In the genomic region with DNA sequence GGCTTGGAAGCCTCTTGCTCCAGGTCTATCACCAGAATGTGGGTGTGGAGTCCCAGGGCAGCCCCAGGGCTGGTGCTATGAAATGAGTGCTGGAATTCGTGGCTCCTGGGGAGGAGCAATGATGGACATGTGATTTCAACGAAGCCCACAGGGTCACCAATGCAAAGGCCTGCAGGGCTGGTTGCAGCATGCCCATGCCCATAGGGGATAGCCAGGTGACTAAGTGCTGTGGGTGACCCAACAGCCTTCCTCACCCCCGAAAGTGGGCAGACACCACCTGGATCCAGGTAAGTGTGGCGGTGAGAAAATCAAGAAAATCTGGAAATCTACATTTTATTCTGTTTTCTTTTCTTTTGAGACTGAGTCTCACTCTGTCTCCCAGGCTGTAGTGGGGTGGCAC, we compare ENCODE assay signal across 27 cellular contexts.
"Had no signal": no experiment of that assay in that cellular context is flagged by ENCODE, and none has a peak within 500 bp of the region (broad histone marks: within the 10 kb centered on the region; RNA-seq: fewer than 3 reads in every experiment).

No MANE protein-coding gene starts in this region.

- H3K4me3 Mint-ChIP-seq: immature natural killer cell; mesothelial cell of epicardium; naive B cell; natural killer cell; stimulated activated effector memory CD8-positive, alpha-beta T cell treated with anti-CD3 and anti-CD28 coated beads, Interleukin-12 subunit alpha, Interleukin-12 subunit beta, amount 100 ng/mL, for 72 hours; stimulated activated naive CD8-positive, alpha-beta T cell treated with anti-CD3 and anti-CD28 coated beads, Interleukin-15, Interleukin-2, amounts not matched to agents 100 ng/mL and 50 ng/mL, for 24 hours had no signal

- H3K9me3 Mint-ChIP-seq: mesothelial cell of epicardium; natural killer cell; stimulated activated effector memory CD8-positive, alpha-beta T cell treated with anti-CD3 and anti-CD28 coated beads, Interleukin-12 subunit alpha, Interleukin-12 subunit beta, amount 100 ng/mL, for 72 hours; stimulated activated naive CD8-positive, alpha-beta T cell treated with anti-CD3 and anti-CD28 coated beads, Interleukin-15, Interleukin-2, amounts not matched to agents 100 ng/mL and 50 ng/mL, for 24 hours had no signal

- H3K36me3 Mint-ChIP-seq: immature natural killer cell; mesothelial cell of epicardium; naive B cell; natural killer cell; stimulated activated effector memory CD8-positive, alpha-beta T cell treated with anti-CD3 and anti-CD28 coated beads, Interleukin-12 subunit alpha, Interleukin-12 subunit beta, amount 100 ng/mL, for 72 hours had no signal

- H3K4me1 ChIP-seq: left lung, lower lobe of right lung, pancreas, prostate gland, sigmoid colon, spleen, suprapubic skin, tibial artery, upper lobe of right lung had no signal

- H3K4me3 ChIP-seq: left lung, lower lobe of right lung, pancreas, prostate gland, sigmoid colon, spleen, suprapubic skin, thoracic aorta, tibial artery, upper lobe of right lung had no signal

- H3K27ac Mint-ChIP-seq: immature natural killer cell; mesothelial cell of epicardium; naive B cell; natural killer cell; stimulated activated effector memory CD8-positive, alpha-beta T cell treated with anti-CD3 and anti-CD28 coated beads, Interleukin-12 subunit alpha, Interleukin-12 subunit beta, amount 100 ng/mL, for 72 hours; stimulated activated naive CD8-positive, alpha-beta T cell treated with anti-CD3 and anti-CD28 coated beads, Interleukin-15, Interleukin-2, amounts not matched to agents 100 ng/mL and 50 ng/mL, for 24 hours had no signal

- DNase-seq: hypothalamus; immature natural killer cell; kidney; left colon; left lung; lower lobe of right lung; mesendoderm; naive B cell; natural killer cell; pancreas; posterior cingulate gyrus; retina; right cardiac atrium; sigmoid colon; small intestine; spleen; stimulated activated CD4-positive, alpha-beta T cell treated with anti-CD3 and anti-CD28 coated beads, Interleukin-4, amount 100 ng/mL, for 24 hours; stimulated activated naive CD4-positive, alpha-beta T cell; tibial artery; trophoblast cell; upper lobe of right lung had no signal

- H3K27ac ChIP-seq: left lung, lower lobe of right lung, pancreas, prostate gland, sigmoid colon, spleen, suprapubic skin, thoracic aorta, tibial artery, upper lobe of right lung had no signal

- H3K36me3 ChIP-seq: left lung, lower lobe of right lung, pancreas, prostate gland, sigmoid colon, spleen, suprapubic skin, thoracic aorta, tibial artery, upper lobe of right lung had no signal

- H3K9me3 ChIP-seq: pancreas, prostate gland, suprapubic skin, thoracic aorta, upper lobe of right lung had no signal

- ATAC-seq: left colon; left lung; lower lobe of right lung; natural killer cell; pancreas; right cardiac atrium; stimulated activated effector memory CD8-positive, alpha-beta T cell treated with anti-CD3 and anti-CD28 coated beads, Interleukin-12 subunit alpha, Interleukin-12 subunit beta, amount 100 ng/mL, for 72 hours; upper lobe of right lung had no signal

- H3K4me1 Mint-ChIP-seq: immature natural killer cell; mesothelial cell of epicardium; naive B cell; natural killer cell; stimulated activated effector memory CD8-positive, alpha-beta T cell treated with anti-CD3 and anti-CD28 coated beads, Interleukin-12 subunit alpha, Interleukin-12 subunit beta, amount 100 ng/mL, for 72 hours had no signal

- H3K27me3 ChIP-seq: pancreas, sigmoid colon had no signal
